15 cellular contexts compared by ENCODE assay signal in the genomic region with DNA sequence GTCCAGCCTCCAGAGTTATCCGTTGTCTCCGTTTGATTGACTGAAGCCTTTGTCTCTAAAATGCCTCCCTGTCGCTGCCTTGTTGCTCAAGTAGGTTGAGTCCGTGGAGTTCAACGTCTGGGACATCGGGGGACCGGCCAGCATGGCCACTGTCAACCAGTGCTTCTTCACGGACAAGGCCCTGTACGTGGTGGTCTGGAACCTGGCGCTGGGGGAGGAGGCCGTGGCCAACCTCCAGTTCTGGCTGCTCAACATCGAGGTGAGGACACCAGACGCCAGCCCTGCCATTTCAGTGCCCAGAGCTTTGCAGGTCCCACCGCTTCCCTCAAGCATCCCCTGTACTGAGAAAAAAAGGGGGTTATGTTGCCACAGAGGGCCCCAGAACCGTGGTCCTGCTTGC.
DNase-seq lines count a peak whose midpoint lies in the region; ATAC-seq and TF ChIP-seq lines count a peak whose summit lies in the region.
"Had no signal": no experiment of that assay in that cellular context is flagged by ENCODE, and none has a peak within 500 bp of the region (broad histone marks: within the 10 kb centered on the region; RNA-seq: fewer than 3 reads in every experiment).

No MANE protein-coding gene starts in this region.

- H3K4me1 ChIP-seq in psoas muscle (no peaks in the 10 kb centered on the region), aorta (ENCODE audit: control insufficient read depth in 1 of 2, insufficient read depth in 2 of 2, low read length in 2 of 2) (no peaks in the 10 kb centered on the region), A673 (ENCODE audit: insufficient read depth, low read length, poor library complexity, severe bottlenecking) (no peaks in the 10 kb centered on the region)
- H3K4me1 ChIP-seq: foreskin keratinocyte had no signal

- intact Hi-C loops in cardiac septum (cut with DNase I) (loop anchor here (5.0 kb wide), 1 partner anchor 143 kb away; no protein-coding TSS in a partner anchor), left cardiac atrium (cut with DNase I) (loop anchor here in 1 of 2 donors (5.0 kb wide), 1 partner anchor 58 kb away; no protein-coding TSS in a partner anchor), psoas muscle (cut with DNase I) (no loop called here), aorta (cut with DNase I) (no loop called here), A673 (cut with micrococcal nuclease; ENCODE audit: unreplicated experiment) (no loop called here)

- WGBS in psoas muscle, 3 donors: 88 to 95% (median 92%) methylated on average over 15 of the region's 15 CpGs
- 95 to 96% methylated on average over 15 of the region's 15 CpGs for WGBS in aorta, 2 donors

- POLR2A ChIA-PET in A673 (lab: Charles Lee; ENCODE audit: low non-redundant PET): no interaction called here

- no peak for TF ChIP-seq CTCF in psoas muscle (IDR thresholded peaks at IDR 0.05)
- TF ChIP-seq CTCF in A673 (conservative IDR thresholded peaks at IDR 0.05; ENCODE audit: low read depth, low read length): no peak

- peak overlapping the region; percentile 23 for H3K27ac ChIP-seq in psoas muscle
- no peak overlapping the region for H3K27ac ChIP-seq in aorta (ENCODE audit: low read depth in 1 of 2, low read length in 2 of 2)
- H3K27ac ChIP-seq in A673 (ENCODE audit: low read depth, low read length, poor library complexity, severe bottlenecking): no peak overlapping the region
- H3K27ac ChIP-seq: foreskin keratinocyte had no signal

- DNase-seq in cardiac septum (ENCODE audit: low spot score) (peak; percentile 71), left cardiac atrium (no peak), left lobe of liver (ENCODE audit: low spot score) (peak; percentile 38), psoas muscle (no peak), aorta (peak; percentile 44 to 63), SW 1271 (lab: John Stamatoyannopoulos, UW) (no peak), kidney glomerular epithelial cell (lab: John Stamatoyannopoulos, UW) (no peak), A673 (ENCODE audit: low spot score) (no peak)
- DNase-seq: activated gamma-delta T cell; effector memory CD4-positive, alpha-beta T cell; foreskin keratinocyte; H7; NCI-H1092; NCI-H2227 treated with DMSO at 0.1 percent for 48 hours; stimulated activated naive B cell treated with anti-CD40 and anti-IgM and Interleukin-4, amounts not matched to agents 10 μg/mL and 1 μg/mL and 100 μg/mL, for 72 hours had no signal

- no peaks in the 10 kb centered on the region for H3K27me3 ChIP-seq in psoas muscle (ENCODE audit: insufficient read depth in 3 of 3, low read length in 2 of 3)
- H3K27me3 ChIP-seq in aorta (ENCODE audit: control insufficient read depth in 1 of 2, insufficient read depth in 2 of 2, low read length in 1 of 2): no peaks in the 10 kb centered on the region
- H3K27me3 ChIP-seq in A673 (replicated peaks; ENCODE audit: insufficient read depth, low read depth, low read length, poor library complexity): no peaks in the 10 kb centered on the region
- H3K27me3 ChIP-seq: foreskin keratinocyte had no signal

- ATAC-seq in left cardiac atrium: no peak
- no peak for ATAC-seq in left lobe of liver
- no peak for ATAC-seq in psoas muscle
- no peak for ATAC-seq in aorta (ENCODE audit: low FRiP score)
- ATAC-seq: foreskin keratinocyte had no signal

- H3K36me3 ChIP-seq in psoas muscle (ENCODE audit: insufficient read depth in 1 of 2, low read depth in 1 of 2) (peaks cover 0 to 24% of the 10 kb centered on the region in 2 donors), aorta (ENCODE audit: control insufficient read depth in 1 of 2, insufficient read depth in 2 of 2, low read length in 1 of 2) (peaks cover 0 to 5% of the 10 kb centered on the region in 2 donors), A673 (ENCODE audit: insufficient read depth, low read length, poor library complexity, severe bottlenecking) (no peaks in the 10 kb centered on the region)

- CTCF ChIA-PET in A673 (lab: Charles Lee): no interaction called here

- no TSS peak for BruUV-seq in A673 (replicated peaks; lab: Mats Ljungman, UMichigan)

- H3K4me3 ChIP-seq in psoas muscle (no peak overlapping the region), aorta (ENCODE audit: low read length in 2 of 2) (no peak overlapping the region), A673 (ENCODE audit: low read depth, low read length, poor library complexity, severe bottlenecking) (no peak overlapping the region)

- H3K9me3 ChIP-seq in psoas muscle: no peaks in the 10 kb centered on the region
- H3K9me3 ChIP-seq in aorta (ENCODE audit: control insufficient read depth, low read length): no peaks in the 10 kb centered on the region
- no peaks in the 10 kb centered on the region for H3K9me3 ChIP-seq in A673 (ENCODE audit: low read depth, low read length, poor library complexity, severe bottlenecking)

Comparison
In these comparisons a context has a peak if more than half of its experiments do, and no peak if none do; other contexts are left out.
1. DNase-seq: peak in cardiac septum (single experiment), left lobe of liver (single experiment) and aorta (2 of 2); none in left cardiac atrium (single experiment), psoas muscle (0 of 2), SW 1271 (0 of 2), kidney glomerular epithelial cell (single experiment) and A673 (single experiment).